Comparison of ENCODE assay signal across 17 cellular contexts in the genomic region with DNA sequence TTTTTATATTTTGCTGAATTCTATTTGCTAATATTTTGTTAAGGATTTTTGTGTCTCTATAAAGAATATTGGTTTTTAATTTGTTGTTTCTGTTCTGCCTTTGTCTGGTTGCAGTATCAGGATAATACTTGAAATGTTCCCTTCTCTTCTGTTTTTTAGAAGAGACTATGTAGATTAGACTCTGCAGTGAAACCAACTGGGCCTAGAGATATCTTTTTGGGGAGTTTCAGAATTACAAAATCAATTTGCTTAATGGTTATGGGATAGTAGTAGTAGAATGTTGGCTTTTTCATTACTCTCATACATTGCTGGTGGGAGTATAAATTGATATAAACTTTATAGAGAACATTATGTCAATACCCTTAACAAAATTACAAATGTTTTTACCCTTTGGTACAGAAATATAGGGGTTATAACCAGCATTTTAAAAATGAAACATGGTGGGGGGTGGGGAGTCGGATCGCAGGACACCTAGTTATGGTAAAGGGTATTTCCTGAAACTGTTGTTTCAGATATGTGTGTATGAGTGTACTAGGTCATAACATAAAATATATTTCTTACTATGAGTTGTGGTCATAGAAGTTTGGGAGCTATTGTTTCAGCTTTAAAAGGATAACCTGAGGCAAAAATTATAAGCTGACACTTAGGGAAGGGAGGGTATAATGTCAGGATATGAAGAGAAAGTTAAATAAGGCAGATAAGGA. TPM values are rescaled to one million over a fixed set of nuclear protein-coding genes. Genes with fewer than 3 reads are reported as not detected.
DNase-seq lines count a peak whose midpoint lies in the region; ATAC-seq and FAIRE-seq lines count a peak whose summit lies in the region.
"Had no signal": no experiment of that assay in that cellular context is flagged by ENCODE, and none has a peak within 500 bp of the region (broad histone marks: within the 10 kb centered on the region; RNA-seq: fewer than 3 reads in every experiment).

No MANE protein-coding gene starts in this region.

- DNase-seq in T-helper 17 cell: no peak
- no peak for DNase-seq in dedifferentiated amniotic fluid mesenchymal stem cell (ENCODE audit: extremely low spot score)
- DNase-seq in NCI-H2081 treated with DMSO at 0.1 percent for 48 hours (lab: John Stamatoyannopoulos, UW): no peak
- DNase-seq in NCI-H226: no peak
- no peak for DNase-seq in RCC 7860 (ENCODE audit: low spot score)
- DNase-seq: activated CD4-positive, CD25-positive, alpha-beta regulatory T cell; activated T-cell treated with anti-CD3 and anti-CD28 coated beads for 4 hours; C1 segment of cervical spinal cord; NCI-H1092 treated with DMSO at 0.1 percent for 48 hours; NCI-H446 treated with DMSO at 0.1 percent for 48 hours; pancreas; spleen had no signal

- no peaks in the 10 kb centered on the region for H3K9me3 ChIP-seq in T-helper 17 cell (ENCODE audit: control insufficient read depth, low read length, poor library complexity, severe bottlenecking)
- H3K9me3 ChIP-seq: pancreas, suprapubic skin had no signal

- H3K4me3 Mint-ChIP-seq in T-helper 17 cell: peak overlapping the region; percentile 2

- no peaks in the 10 kb centered on the region for H3K27me3 Mint-ChIP-seq in T-helper 17 cell

- ATAC-seq in GM18861 (IDR thresholded peaks at IDR 0.05; ENCODE audit: unreplicated experiment) (peak; percentile 69), GM21390 (IDR thresholded peaks at IDR 0.05; ENCODE audit: unreplicated experiment) (peak; percentile 82), HG02973 (IDR thresholded peaks at IDR 0.05; ENCODE audit: unreplicated experiment) (peak; percentile 74), T-helper 17 cell (no peak)
- ATAC-seq: Panc1, pancreas had no signal

- peaks cover 21% of the 10 kb centered on the region for H3K4me1 Mint-ChIP-seq in T-helper 17 cell

- peaks cover 8% of the 10 kb centered on the region for H3K36me3 Mint-ChIP-seq in T-helper 17 cell (ENCODE audit: low read depth)

- FAIRE-seq in RCC 7860 (lab: Jason Lieb, UNC): no peak
- FAIRE-seq: pancreas had no signal

- H3K27ac Mint-ChIP-seq in T-helper 17 cell: no peak overlapping the region

RNA-seq across cellular contexts. Expression of a gene that starts 29.0 kb away (rescaled TPM):
- 10 to 100 TPM; 11.6 to 15.1 TPM for total RNA-seq in T-helper 17 cell
